Comparison of ENCODE assay signal across 1 cellular context in the genomic region with DNA sequence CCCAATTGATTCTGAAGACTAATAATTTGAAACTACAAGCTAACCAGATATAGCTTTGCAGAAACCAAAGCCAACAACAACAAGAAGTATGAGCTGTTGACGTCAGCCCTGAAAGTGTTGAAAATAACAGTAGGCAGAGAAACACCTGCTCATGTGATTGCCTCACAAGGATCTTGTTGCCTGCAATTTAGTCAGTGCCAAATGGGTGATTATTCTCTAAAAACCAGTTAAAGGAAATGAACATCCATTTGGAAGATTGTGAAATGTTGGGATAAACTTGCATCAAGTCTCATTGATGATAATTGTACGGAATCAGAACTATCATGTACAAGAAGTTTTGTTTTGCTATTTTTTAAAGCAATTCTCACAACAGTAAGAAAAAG.
TF ChIP-seq lines count a peak whose summit lies in the region.

No MANE protein-coding gene starts in this region.

TF ChIP-seq in GM12878, 131 proteins besides CTCF, POLR2A, EP300 and RAD21 (continued from another document):
- TF ChIP-seq, protein P1, sequence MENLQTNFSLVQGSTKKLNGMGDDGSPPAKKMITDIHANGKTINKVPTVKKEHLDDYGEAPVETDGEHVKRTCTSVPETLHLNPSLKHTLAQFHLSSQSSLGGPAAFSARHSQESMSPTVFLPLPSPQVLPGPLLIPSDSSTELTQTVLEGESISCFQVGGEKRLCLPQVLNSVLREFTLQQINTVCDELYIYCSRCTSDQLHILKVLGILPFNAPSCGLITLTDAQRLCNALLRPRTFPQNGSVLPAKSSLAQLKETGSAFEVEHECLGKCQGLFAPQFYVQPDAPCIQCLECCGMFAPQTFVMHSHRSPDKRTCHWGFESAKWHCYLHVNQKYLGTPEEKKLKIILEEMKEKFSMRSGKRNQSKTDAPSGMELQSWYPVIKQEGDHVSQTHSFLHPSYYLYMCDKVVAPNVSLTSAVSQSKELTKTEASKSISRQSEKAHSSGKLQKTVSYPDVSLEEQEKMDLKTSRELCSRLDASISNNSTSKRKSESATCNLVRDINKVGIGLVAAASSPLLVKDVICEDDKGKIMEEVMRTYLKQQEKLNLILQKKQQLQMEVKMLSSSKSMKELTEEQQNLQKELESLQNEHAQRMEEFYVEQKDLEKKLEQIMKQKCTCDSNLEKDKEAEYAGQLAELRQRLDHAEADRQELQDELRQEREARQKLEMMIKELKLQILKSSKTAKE (IDR thresholded peaks at IDR 0.05; ENCODE audit: low read depth, poor library complexity, severe bottlenecking), result peak; percentile 43
- TF ChIP-seq USF1 (IDR thresholded peaks at IDR 0.05; ENCODE audit: borderline replicate concordance, extremely low read length, insufficient read depth, low read depth, low read length) (no peak), GABPA (IDR thresholded peaks at IDR 0.05; ENCODE audit: low read depth) (no peak), BACH1 (IDR thresholded peaks at IDR 0.05; ENCODE audit: borderline replicate concordance) (0 out of 2 replicates have a peak, but pooled peaks have one; percentile 7), ZNF687 (IDR thresholded peaks at IDR 0.05) (peak; percentile 77), YBX1 (IDR thresholded peaks at IDR 0.05) (no peak)
TF ChIP-seq in GM12878: peak in this region for 39.
